In the genomic region with DNA sequence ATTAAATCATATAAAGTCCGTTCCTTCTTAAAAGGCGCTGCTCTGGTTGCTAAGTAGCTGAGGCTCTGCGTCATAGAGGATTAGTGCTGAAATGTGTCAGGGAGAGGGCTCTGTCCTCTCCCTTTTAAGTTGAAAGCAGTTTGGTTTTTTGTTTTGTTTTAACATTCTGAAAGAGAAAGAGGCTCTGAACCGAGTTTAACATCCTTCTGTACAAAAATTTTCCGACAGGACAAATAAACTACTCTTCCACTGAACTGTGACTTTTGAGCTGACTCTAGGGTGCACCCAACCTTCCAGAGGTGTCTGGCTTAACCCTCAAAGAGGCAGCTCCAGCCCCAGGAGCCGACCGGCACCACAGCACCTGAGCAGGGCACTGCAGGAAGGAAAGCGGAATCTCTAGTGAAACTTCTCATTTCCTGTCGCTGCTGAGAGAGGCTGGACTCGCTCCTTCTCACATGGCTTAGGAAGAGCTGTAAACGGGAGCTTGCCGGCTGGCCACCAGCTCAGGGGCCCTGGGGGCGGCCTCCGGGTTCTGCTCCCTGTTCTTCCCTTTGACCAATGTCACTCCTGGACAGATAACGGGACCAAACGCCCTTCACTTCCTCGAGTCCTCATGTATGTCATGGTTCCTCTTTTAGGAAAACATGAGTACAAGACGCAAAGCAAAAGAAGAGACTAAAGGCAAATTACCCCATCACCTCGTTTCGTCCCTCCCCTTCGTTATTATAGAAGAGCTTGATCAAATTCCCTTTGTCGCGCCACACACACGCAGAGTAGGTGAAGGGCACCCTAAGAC, we compare ENCODE assay signal across 8 cellular contexts. TPM values are rescaled to one million over a fixed set of nuclear protein-coding genes. Genes with fewer than 3 reads are reported as not detected.
DNase-seq lines count a peak whose midpoint lies in the region; ATAC-seq and TF ChIP-seq lines count a peak whose summit lies in the region.

No MANE protein-coding gene starts in this region.

- H3K27me3 ChIP-seq in cardiac muscle cell: peaks cover 31% of the 10 kb centered on the region

- peak; percentile 67 for DNase-seq in NCI-H526 treated with DMSO at 0.1 percent for 48 hours (lab: John Stamatoyannopoulos, UW)
- peak; percentile 13 for DNase-seq in activated effector memory CD4-positive, alpha-beta T cell treated with Interleukin-2 at 50 U/mL for 16 hours
- DNase-seq in cardiac muscle cell (ENCODE audit: low read depth in 1 of 2, low spot score in 1 of 2): peak; percentile 22 to 41
- no peak for DNase-seq in progenitor cell of endocrine pancreas (ENCODE audit: low spot score, unreplicated experiment)
- DNase-seq in OCI-M2 (lab: John Stamatoyannopoulos, UW; ENCODE audit: unreplicated experiment): no peak
- no peak for DNase-seq in SW 1271 (lab: John Stamatoyannopoulos, UW)

- H3K9me3 ChIP-seq in cardiac muscle cell (ENCODE audit: low read depth): no peaks in the 10 kb centered on the region

- H3K27me3 Mint-ChIP-seq in progenitor cell of endocrine pancreas: peaks cover 57% of the 10 kb centered on the region

- ATAC-seq in GM18508 (IDR thresholded peaks at IDR 0.05; ENCODE audit: insufficient read depth, unreplicated experiment): peak; percentile 75
- ATAC-seq in HG02610 (IDR thresholded peaks at IDR 0.05; ENCODE audit: unreplicated experiment): peak; percentile 95

- H3K4me1 ChIP-seq in cardiac muscle cell (ENCODE audit: low read depth): no peaks in the 10 kb centered on the region

- peak overlapping the region; percentile 92 for H3K27ac Mint-ChIP-seq in progenitor cell of endocrine pancreas

- no peaks in the 10 kb centered on the region for H3K9me3 Mint-ChIP-seq in progenitor cell of endocrine pancreas (ENCODE audit: low read depth)

- H3K36me3 Mint-ChIP-seq in progenitor cell of endocrine pancreas (ENCODE audit: insufficient read depth): no peaks in the 10 kb centered on the region

- peak overlapping the region; percentile 81 for H3K4me3 Mint-ChIP-seq in progenitor cell of endocrine pancreas (ENCODE audit: low read depth)

- peaks cover 11% of the 10 kb centered on the region for H3K4me1 Mint-ChIP-seq in progenitor cell of endocrine pancreas (ENCODE audit: low read depth)

- no peaks in the 10 kb centered on the region for H3K36me3 ChIP-seq in cardiac muscle cell

- H3K4me3 ChIP-seq in cardiac muscle cell: peak overlapping the region; percentile 71

- no peak for TF ChIP-seq CTCF in cardiac muscle cell (IDR thresholded peaks at IDR 0.05; ENCODE audit: low read depth, low read length)
- no peak for TF ChIP-seq CTCF in progenitor cell of endocrine pancreas (IDR thresholded peaks at IDR 0.05; ENCODE audit: unreplicated experiment)

- H3K27ac ChIP-seq in cardiac muscle cell: no peak overlapping the region

RNA-seq across cellular contexts. Expression of a gene that starts 1.2 kb away (rescaled TPM):
- total RNA-seq in cardiac muscle cell (0.86 and 1.2 TPM in 2 replicates), progenitor cell of endocrine pancreas (1.8 and 3.7 TPM in 2 replicates)
- polyA plus RNA-seq in cardiac muscle cell: 0.33 and 0.75 TPM in 2 replicates

Comparison
In these comparisons a context has a peak if more than half of its experiments do, and no peak if none do; other contexts are left out.
1. DNase-seq: peak in NCI-H526 treated with DMSO at 0.1 percent for 48 hours (single experiment), activated effector memory CD4-positive, alpha-beta T cell treated with Interleukin-2 at 50 U/mL for 16 hours (single experiment) and cardiac muscle cell (2 of 2); none in progenitor cell of endocrine pancreas (single experiment), OCI-M2 (single experiment) and SW 1271 (0 of 2).